Comparison of ENCODE assay signal across 8 cellular contexts in genomic region chr7:7181519-7182155, GRCh38. TPM values are rescaled to one million over a fixed set of nuclear protein-coding genes. Genes with fewer than 3 reads are reported as not detected.
A peak's percentile ranks its signal among the peaks of the same experiment; 100 is the strongest.
DNase-seq lines count a peak whose midpoint lies in the region; ATAC-seq and TF ChIP-seq lines count a peak whose summit lies in the region.

No MANE protein-coding gene starts in this region.

- TF ChIP-seq CTCF in CD8-positive, alpha-beta T cell (IDR thresholded peaks at IDR 0.05): no peak
- TF ChIP-seq CTCF in OCI-LY1 (IDR thresholded peaks at IDR 0.05; ENCODE audit: low read length) (peak; percentile 21), gastroesophageal sphincter (IDR thresholded peaks at IDR 0.05) (no peak), osteoblast (IDR thresholded peaks at IDR 0.05; ENCODE audit: extremely low read depth, low read depth, low read length) (no peak)

- peaks cover 17% of the 10 kb centered on the region for H3K36me3 Mint-ChIP-seq in CD8-positive, alpha-beta T cell

- intact Hi-C loops in CD8-positive, alpha-beta T cell (cut with DNase I, micrococcal nuclease): loop anchor here (1.0 to 10.0 kb wide), 11 partner anchors 24 to 953 kb away; partner anchors contain the start of genes GLCCI1 (in 1 of the 2), MIOS (in 1 of the 2) and UMAD1 (in 1 of the 2)

- 0 to 2% methylated on average over 8 to 12 of the region's 12 CpGs for WGBS in gastroesophageal sphincter (ENCODE audit: low coverage in 1 of 2), 2 donors

- H4K20me1 ChIP-seq in OCI-LY1 (ENCODE audit: insufficient read depth, low read length) (no peaks in the 10 kb centered on the region), osteoblast (ENCODE audit: insufficient read depth, low read length) (peaks cover 18% of the 10 kb centered on the region)

- H3F3A ChIP-seq in OCI-LY1 (ENCODE audit: insufficient read depth, low read length): no peaks in the 10 kb centered on the region

- CTCF ChIA-PET in CD8-positive, alpha-beta T cell (lab: Charles Lee): interaction anchor here (0.6 to 6.5 kb wide), 25 partner anchors 8 to 458 kb away, joined by 3 to 81 read pairs (median 4); partner anchors contain the start of genes COL28A1 and UMAD1

- peaks cover 35% of the 10 kb centered on the region for H3K79me2 ChIP-seq in OCI-LY1 (ENCODE audit: insufficient read depth, low read length)
- peaks cover 65% of the 10 kb centered on the region for H3K79me2 ChIP-seq in osteoblast (ENCODE audit: insufficient read depth, low read length)

- no peaks in the 10 kb centered on the region for H3K27me3 Mint-ChIP-seq in CD8-positive, alpha-beta T cell (ENCODE audit: low read depth)

- no peaks in the 10 kb centered on the region for H3K9me3 Mint-ChIP-seq in CD8-positive, alpha-beta T cell

- peak overlapping the region; percentile 75 for H3K4me3 ChIP-seq in CD8-positive, alpha-beta T cell (ENCODE audit: low read depth, low read length)
- H3K4me3 ChIP-seq in OCI-LY1 (ENCODE audit: low read depth, low read length, poor library complexity, severe bottlenecking) (peak overlapping the region; percentile 75), gastroesophageal sphincter (peak overlapping the region; percentile 72 to 91), osteoblast (ENCODE audit: insufficient read depth, low read length) (peak overlapping the region; percentile 91)

- H3K9me3 ChIP-seq in CD8-positive, alpha-beta T cell (ENCODE audit: low read length): no peaks in the 10 kb centered on the region
- H3K9me3 ChIP-seq in OCI-LY1 (ENCODE audit: low read length) (no peaks in the 10 kb centered on the region), gastroesophageal sphincter (no peaks in the 10 kb centered on the region), osteoblast (ENCODE audit: low read depth, low read length) (no peaks in the 10 kb centered on the region)

- H3K4me1 Mint-ChIP-seq in CD8-positive, alpha-beta T cell (ENCODE audit: low read depth): peaks cover 14% of the 10 kb centered on the region

- no peak for TF ChIP-seq EP300 in gastroesophageal sphincter (IDR thresholded peaks at IDR 0.05)

- H3K27me3 ChIP-seq in CD8-positive, alpha-beta T cell (ENCODE audit: insufficient read depth, low read length): no peaks in the 10 kb centered on the region
- H3K27me3 ChIP-seq in OCI-LY1 (ENCODE audit: insufficient read depth, low read length): no peaks in the 10 kb centered on the region
- no peaks in the 10 kb centered on the region for H3K27me3 ChIP-seq in gastroesophageal sphincter
- no peaks in the 10 kb centered on the region for H3K27me3 ChIP-seq in osteoblast (ENCODE audit: insufficient read depth, low read length)

- peak; percentile 16 to 71 (median 51) for DNase-seq in CD8-positive, alpha-beta T cell
- peak; percentile 16 for DNase-seq in activated T-helper 9 cell treated with anti-CD3 and anti-CD28 coated beads, Interleukin-2, amount 50 U/mL, for 16 hours (ENCODE audit: low read depth)
- DNase-seq in osteoblast (ENCODE audit: insufficient read length, low spot score, missing footprints) (peak; percentile 88), NCI-H128 (lab: John Stamatoyannopoulos, UW; ENCODE audit: unreplicated experiment) (no peak)

- ATAC-seq in CD8-positive, alpha-beta T cell: peak; percentile 43
- peak; percentile 36 for ATAC-seq in GM19372 (IDR thresholded peaks at IDR 0.05; ENCODE audit: low read depth, unreplicated experiment)
- peak; percentile 40 for ATAC-seq in HG03457 (IDR thresholded peaks at IDR 0.05; ENCODE audit: unreplicated experiment)
- peak; percentile 22 for ATAC-seq in gastroesophageal sphincter

- H2AFZ ChIP-seq in OCI-LY1 (ENCODE audit: low read length): peak overlapping the region; percentile 63
- peak overlapping the region; percentile 80 for H2AFZ ChIP-seq in osteoblast (ENCODE audit: low read length)

- no peaks in the 10 kb centered on the region for H3K9me2 ChIP-seq in OCI-LY1 (ENCODE audit: low read depth, low read length)

- TF ChIP-seq POLR2A in gastroesophageal sphincter (IDR thresholded peaks at IDR 0.05): no peak

- peak overlapping the region; percentile 83 for H3K9ac ChIP-seq in OCI-LY1 (ENCODE audit: low read length)

- no peaks in the 10 kb centered on the region for H3K36me3 ChIP-seq in CD8-positive, alpha-beta T cell (ENCODE audit: insufficient read depth, low read length)
- H3K36me3 ChIP-seq in OCI-LY1 (ENCODE audit: insufficient read depth, low read length): peaks cover 17% of the 10 kb centered on the region
- H3K36me3 ChIP-seq in gastroesophageal sphincter: no peaks in the 10 kb centered on the region
- peaks cover 15% of the 10 kb centered on the region for H3K36me3 ChIP-seq in osteoblast (ENCODE audit: insufficient read depth, low read length)

- POLR2A ChIA-PET in CD8-positive, alpha-beta T cell (lab: Charles Lee): interaction anchor here (0.7 to 2.6 kb wide), 21 partner anchors 9 to 583 kb away, joined by 3 to 23 read pairs (median 5); partner anchors contain the start of gene UMAD1

- peaks cover 37% of the 10 kb centered on the region for H3K4me1 ChIP-seq in CD8-positive, alpha-beta T cell (ENCODE audit: insufficient read depth, low read length)
- H3K4me1 ChIP-seq in OCI-LY1 (ENCODE audit: insufficient read depth, low read length, severe bottlenecking) (peaks cover 34% of the 10 kb centered on the region), gastroesophageal sphincter (peaks cover 0 to 31% (median 0%) of the 10 kb centered on the region in 3 donors), osteoblast (ENCODE audit: insufficient read depth, low read length) (peaks cover 42% of the 10 kb centered on the region)

- H3K27ac ChIP-seq in CD8-positive, alpha-beta T cell (ENCODE audit: low read depth, low read length): peak overlapping the region; percentile 74
- peak overlapping the region; percentile 94 for H3K27ac ChIP-seq in OCI-LY1 (ENCODE audit: low read depth, low read length, poor library complexity, severe bottlenecking)
- peak overlapping the region; percentile 94 to 97 (median 95) for H3K27ac ChIP-seq in gastroesophageal sphincter
- H3K27ac ChIP-seq in osteoblast (ENCODE audit: low read depth, low read length): peak overlapping the region; percentile 79

- peak overlapping the region; percentile 94 for H3K27ac Mint-ChIP-seq in CD8-positive, alpha-beta T cell

- H3K4me3 Mint-ChIP-seq in CD8-positive, alpha-beta T cell: peak overlapping the region; percentile 95

- peak overlapping the region; percentile 90 for H3K4me2 ChIP-seq in OCI-LY1 (ENCODE audit: low read length)
- H3K4me2 ChIP-seq in osteoblast (ENCODE audit: insufficient read depth, low read length): peak overlapping the region; percentile 98

RNA-seq across cellular contexts. Expression of gene C1GALT1, which starts 0.7 kb away (rescaled TPM):
- total RNA-seq in CD8-positive, alpha-beta T cell: 10 to 100 TPM; 57.4 to 60.7 TPM
- total RNA-seq in gastroesophageal sphincter (10 to 100 TPM; 11.7 to 34.6 (median 12.7) TPM), osteoblast (108 and 137 TPM in 2 replicates)
